ENCODE assay signal across 1 cellular context in genomic region chr20:46689082-46689753, GRCh38.
TF ChIP-seq lines count a peak whose summit lies in the region.

TSS of gene TP53RK (minus strand) at chr20:46689444. CDS start at chr20:46689414, 30 bp downstream.

TF ChIP-seq in WTC11, 78 proteins besides CTCF, POLR2A, EP300 and RAD21 (continued from another document):
- TF ChIP-seq ZNF396 (CRISPR knock-in tag; IDR thresholded peaks at IDR 0.05; ENCODE audit: borderline replicate concordance) (no peak), ZNF416 (CRISPR knock-in tag; IDR thresholded peaks at IDR 0.05) (peak; percentile 81; the same call in 1 of the 2 replicates), ZBTB43 (CRISPR knock-in tag; IDR thresholded peaks at IDR 0.05) (no peak), TCF7 (CRISPR knock-in tag; IDR thresholded peaks at IDR 0.05; ENCODE audit: low read depth) (no peak), NFE2L1 (CRISPR knock-in tag; IDR thresholded peaks at IDR 0.05) (no peak; the same call in 1 of the 2 replicates), SOX15 (CRISPR knock-in tag; IDR thresholded peaks at IDR 0.05) (no peak), CREB1 (CRISPR knock-in tag; IDR thresholded peaks at IDR 0.05) (0 out of 2 replicates have a peak, but pooled peaks have one; percentile 59), JUN (CRISPR knock-in tag; IDR thresholded peaks at IDR 0.05) (peak; percentile 64; the same call in 1 of the 2 replicates), ZNF317 (CRISPR knock-in tag; IDR thresholded peaks at IDR 0.05; ENCODE audit: borderline replicate concordance, low read depth) (no peak), NR3C1 (CRISPR knock-in tag; conservative IDR thresholded peaks at IDR 0.05; ENCODE audit: low read depth) (0 out of 2 replicates have a peak, but pooled peaks have one; percentile 24), GTF2I (CRISPR knock-in tag; conservative IDR thresholded peaks at IDR 0.05) (no peak), FOXP1 (CRISPR knock-in tag; IDR thresholded peaks at IDR 0.05; ENCODE audit: borderline replicate concordance) (0 out of 2 replicates have a peak, but pooled peaks have one; percentile 59), ATF6 (CRISPR knock-in tag; IDR thresholded peaks at IDR 0.05) (no peak), TEAD1 (CRISPR knock-in tag; IDR thresholded peaks at IDR 0.05) (0 out of 2 replicates have a peak, but pooled peaks have one; percentile 48), HMGA2 (CRISPR knock-in tag; IDR thresholded peaks at IDR 0.05) (no peak), ZNF219 (CRISPR knock-in tag; IDR thresholded peaks at IDR 0.05; ENCODE audit: borderline replicate concordance) (no peak)
